In the genomic region with DNA sequence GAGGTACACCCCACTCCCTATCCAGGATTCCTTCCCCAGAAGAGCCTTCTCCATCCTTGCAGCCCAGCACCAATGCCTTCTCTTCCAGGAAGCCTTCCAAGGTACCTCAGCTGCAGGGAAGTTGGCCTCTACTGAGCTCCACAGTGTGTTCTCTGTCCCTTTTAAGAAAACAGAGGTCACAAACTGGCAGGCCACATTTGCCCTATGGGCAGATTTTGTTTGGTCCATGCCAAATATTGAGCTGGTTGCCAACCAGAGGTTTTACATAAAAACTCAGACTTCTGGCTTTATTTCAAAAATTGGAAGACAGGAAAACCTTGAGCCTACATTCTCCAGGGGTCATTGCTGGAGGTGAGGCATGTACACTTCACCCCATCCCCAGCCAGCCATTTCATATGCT, we compare ENCODE assay signal across 12 cellular contexts. TPM values are rescaled to one million over a fixed set of nuclear protein-coding genes. Genes with fewer than 3 reads are reported as not detected.
DNase-seq lines count a peak whose midpoint lies in the region; ATAC-seq, FAIRE-seq and TF ChIP-seq lines count a peak whose summit lies in the region.
"Had no signal": no experiment of that assay in that cellular context is flagged by ENCODE, and none has a peak within 500 bp of the region (broad histone marks: within the 10 kb centered on the region; RNA-seq: fewer than 3 reads in every experiment).

No MANE protein-coding gene starts in this region.

- H3K79me1 ChIP-seq in mesendoderm (ENCODE audit: low read length) = peaks cover 51% of the 10 kb centered on the region

- peak overlapping the region; percentile 96 for H2AK5ac ChIP-seq in mesendoderm (ENCODE audit: low read length)

- H3K4me1 Mint-ChIP-seq in HFFc6 (ENCODE audit: low read depth) = peaks cover 79% of the 10 kb centered on the region
- H3K4me1 Mint-ChIP-seq: activated naive CD8-positive, alpha-beta T cell treated with anti-CD3 and anti-CD28 coated beads, Interleukin-2, amount 50 U/mL, for 24 hours had no signal

- H3K27me3 ChIP-seq in bronchial epithelial cell (ENCODE audit: control insufficient read depth, insufficient read depth, low read length) (no peaks in the 10 kb centered on the region), mesendoderm (ENCODE audit: insufficient read depth, low read length, poor library complexity) (no peaks in the 10 kb centered on the region), suprapubic skin (no peaks in the 10 kb centered on the region)

- no peak overlapping the region for H3K23ac ChIP-seq in mesendoderm (ENCODE audit: low read length)

- no peak for TF ChIP-seq EP300 in suprapubic skin (IDR thresholded peaks at IDR 0.05)

- no peak for TF ChIP-seq POLR2A in suprapubic skin (IDR thresholded peaks at IDR 0.05)

- H4K8ac ChIP-seq in mesendoderm (ENCODE audit: low read depth, low read length) = no peak overlapping the region

- no peak for ATAC-seq in HG03460 (IDR thresholded peaks at IDR 0.05; ENCODE audit: unreplicated experiment)
- ATAC-seq in GM19467 (IDR thresholded peaks at IDR 0.05; ENCODE audit: unreplicated experiment) = no peak
- no peak for ATAC-seq in HG03196 (IDR thresholded peaks at IDR 0.05; ENCODE audit: unreplicated experiment)
- no peak for ATAC-seq in GM21447 (IDR thresholded peaks at IDR 0.05; ENCODE audit: unreplicated experiment)
- ATAC-seq: activated naive CD8-positive, alpha-beta T cell treated with anti-CD3 and anti-CD28 coated beads, Interleukin-2, amount 50 U/mL, for 24 hours had no signal

- H3K4me3 ChIP-seq in bronchial epithelial cell (ENCODE audit: low read depth, low read length) (peak overlapping the region; percentile 26), mesendoderm (ENCODE audit: low read length) (no peak overlapping the region), suprapubic skin (no peak overlapping the region)

- DNase-seq in HFFc6 = no peak
- no peak for DNase-seq in bronchial epithelial cell (ENCODE audit: low read depth)
- DNase-seq in mesendoderm = no peak
- DNase-seq in suprapubic skin (ENCODE audit: low spot score in 2 of 2) = no peak
- DNase-seq: activated CD8-positive, alpha-beta memory T cell treated with anti-CD3 and anti-CD28 coated beads, Interleukin-2, amount 50 U/mL, for 4 hours; activated naive CD8-positive, alpha-beta T cell treated with anti-CD3 and anti-CD28 coated beads, Interleukin-2, amount 50 U/mL, for 24 hours; NCI-H1105; NCI-H526 had no signal

- no peak overlapping the region for H3K4me2 ChIP-seq in mesendoderm (ENCODE audit: low read length)

- H3K9me3 Mint-ChIP-seq in HFFc6 = no peaks in the 10 kb centered on the region
- H3K9me3 Mint-ChIP-seq: activated naive CD8-positive, alpha-beta T cell treated with anti-CD3 and anti-CD28 coated beads, Interleukin-2, amount 50 U/mL, for 24 hours had no signal

- H2BK15ac ChIP-seq in mesendoderm (replicated peaks; ENCODE audit: low read depth) = no peak overlapping the region

- H3K18ac ChIP-seq in mesendoderm (ENCODE audit: low read length) = no peak overlapping the region

- H3K56ac ChIP-seq in mesendoderm (ENCODE audit: low read length) = peak overlapping the region; percentile 49

- no peak overlapping the region for H2BK120ac ChIP-seq in mesendoderm (ENCODE audit: low read depth, low read length)

- TF ChIP-seq CTCF in HFFc6 (IDR thresholded peaks at IDR 0.05) = no peak
- no peak for TF ChIP-seq CTCF in bronchial epithelial cell (IDR thresholded peaks at IDR 0.05; ENCODE audit: insufficient read depth, low read length, severe bottlenecking)
- no peak for TF ChIP-seq CTCF in suprapubic skin (IDR thresholded peaks at IDR 0.05)

- no peak overlapping the region for H4K5ac ChIP-seq in mesendoderm (ENCODE audit: low read length)

- H3K4me1 ChIP-seq in mesendoderm (ENCODE audit: control insufficient read depth, low read depth, low read length) (peaks cover 22% of the 10 kb centered on the region), suprapubic skin (peaks cover 85% of the 10 kb centered on the region)

- no peak for FAIRE-seq in bronchial epithelial cell (lab: Jason Lieb, UNC)

- H3K9ac ChIP-seq in mesendoderm (ENCODE audit: low read length) = peak overlapping the region; percentile 48

- peak overlapping the region; percentile 96 for H3K27ac Mint-ChIP-seq in HFFc6
- H3K27ac Mint-ChIP-seq: activated naive CD8-positive, alpha-beta T cell treated with anti-CD3 and anti-CD28 coated beads, Interleukin-2, amount 50 U/mL, for 24 hours had no signal

- H3K79me2 ChIP-seq in mesendoderm (ENCODE audit: control insufficient read depth, insufficient read depth, low read length) = peaks cover 83% of the 10 kb centered on the region

- H3K4ac ChIP-seq in mesendoderm (ENCODE audit: low read depth, low read length) = no peak overlapping the region

- no peaks in the 10 kb centered on the region for H3K9me3 ChIP-seq in suprapubic skin

- H3K36me3 ChIP-seq in bronchial epithelial cell (ENCODE audit: control insufficient read depth, insufficient read depth, low read length) = no peaks in the 10 kb centered on the region
- H3K36me3 ChIP-seq in mesendoderm (ENCODE audit: control insufficient read depth, insufficient read depth, low read length) = no peaks in the 10 kb centered on the region
- H3K36me3 ChIP-seq in suprapubic skin = no peaks in the 10 kb centered on the region

- peak overlapping the region; percentile 81 for H3K4me3 Mint-ChIP-seq in HFFc6
- H3K4me3 Mint-ChIP-seq: activated naive CD8-positive, alpha-beta T cell treated with anti-CD3 and anti-CD28 coated beads, Interleukin-2, amount 50 U/mL, for 24 hours had no signal

- H3K27me3 Mint-ChIP-seq in HFFc6 (ENCODE audit: insufficient read depth) = peaks cover 7% of the 10 kb centered on the region
- H3K27me3 Mint-ChIP-seq: activated naive CD8-positive, alpha-beta T cell treated with anti-CD3 and anti-CD28 coated beads, Interleukin-2, amount 50 U/mL, for 24 hours had no signal

- H2BK5ac ChIP-seq in mesendoderm (ENCODE audit: low read length) = peak overlapping the region; percentile 10

- peaks cover 24% of the 10 kb centered on the region for H3K36me3 Mint-ChIP-seq in HFFc6 (ENCODE audit: low read depth)

- peak overlapping the region; percentile 25 for H3K27ac ChIP-seq in mesendoderm (ENCODE audit: low read depth, low read length)
- peak overlapping the region; percentile 82 for H3K27ac ChIP-seq in suprapubic skin

RNA-seq across cellular contexts. Expression of a gene that starts 9.0 kb away (rescaled TPM):
- total RNA-seq in HFFc6 (2021; fragmentation: NEBNext Ultra II Directional; extraction: Animal tissue kit (Norgen Biotek cat#: 25700)) = 100 to 1,000 TPM; 126 to 199 (median 147) TPM
- total RNA-seq in bronchial epithelial cell (17.1 and 33.3 TPM in 2 replicates), suprapubic skin (100 to 1,000 TPM in 3 of 4 donors, 10 to 100 TPM in 1; 94.6 to 157 (median 134) TPM)
- polyA plus RNA-seq in mesendoderm (2013, experiment 1 of 2) = 36.0 TPM
- polyA plus RNA-seq in mesendoderm (2013, experiment 2 of 2) = 34.9 TPM

RNA-seq across cellular contexts. Expression of a gene that starts 49.4 kb away (rescaled TPM):
- 1,000 to 10,000 TPM; 1,658 to 2,163 (median 1,911) TPM for total RNA-seq in HFFc6 (2021; fragmentation: NEBNext Ultra II Directional; extraction: Animal tissue kit (Norgen Biotek cat#: 25700))
- total RNA-seq in bronchial epithelial cell (5,672 and 8,789 TPM in 2 replicates), suprapubic skin (1,000 to 10,000 TPM; 1,684 to 3,537 (median 3,314) TPM)
- polyA plus RNA-seq in mesendoderm (2013, experiment 1 of 2) = 4,258 TPM
- 4,342 TPM for polyA plus RNA-seq in mesendoderm (2013, experiment 2 of 2)
